32 cellular contexts compared by ENCODE assay signal in the genomic region with DNA sequence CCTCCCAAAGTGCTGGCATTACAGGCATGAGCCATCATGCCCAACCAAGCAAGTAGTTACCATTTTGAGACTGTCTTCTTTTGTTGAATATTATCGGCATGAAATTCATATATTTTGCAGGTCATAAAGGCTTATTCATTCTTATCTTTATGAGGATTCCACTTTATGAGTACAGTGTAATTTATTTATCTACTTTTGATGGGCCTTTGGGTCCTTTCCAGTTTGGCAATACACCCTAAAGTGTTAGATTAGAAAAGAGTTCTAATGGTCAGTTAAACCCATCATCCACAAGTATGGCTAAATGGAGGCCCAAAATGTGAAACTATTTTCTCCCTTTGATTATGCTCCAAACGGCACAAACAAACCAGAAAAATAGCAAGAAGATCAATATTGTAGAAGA. TPM values are rescaled to one million over a fixed set of nuclear protein-coding genes. Genes with fewer than 3 reads are reported as not detected.
"Had no signal": no experiment of that assay in that cellular context is flagged by ENCODE, and none has a peak within 500 bp of the region (broad histone marks: within the 10 kb centered on the region; RNA-seq: fewer than 3 reads in every experiment).

No MANE protein-coding gene starts in this region.

- ATAC-seq: activated CD8-positive, alpha-beta T cell treated with anti-CD3 and anti-CD28 coated beads for 36 hours; activated naive CD4-positive, alpha-beta T cell treated with anti-CD3 and anti-CD28 coated beads, Interleukin-2, amount 50 U/mL, for 72 hours; activated T-cell treated with anti-CD3 and anti-CD28 coated beads, Interleukin-2, amount 50 U/mL, for 4 hours; activated T-cell treated with anti-CD3 and anti-CD28 coated beads, Interleukin-2, amount 50 U/mL, for 72 hours; activated T-helper 17 cell treated with anti-CD3 and anti-CD28 coated beads, Interleukin-2, amount 50 U/mL, for 72 hours had no signal

- H3K9me3 ChIP-seq: adrenal gland, ascending aorta had no signal

- H3K4me3 ChIP-seq: adrenal gland, ascending aorta, cardiac muscle cell had no signal

- DNase-seq: activated B cell treated with CpG ODN at 0.5 μM for 24 hours; activated CD4-positive, alpha-beta memory T cell treated with anti-CD3 and anti-CD28 coated beads for 36 hours; activated CD4-positive, alpha-beta T cell treated with anti-CD3 and anti-CD28 coated beads for 4 hours; activated CD4-positive, alpha-beta T cell treated with anti-CD3 and anti-CD28 coated beads, Interleukin-2, amount 10 ng/mL, durations not matched to agents 24 days and 14 days; activated CD4-positive, alpha-beta T cell treated with anti-CD3 and anti-CD28 coated beads, Interleukin-2, amount 50 U/mL, for 1 hour; activated CD4-positive, alpha-beta T cell treated with anti-CD3 and anti-CD28 coated beads, Interleukin-2, amount 50 U/mL, for 4 hours; activated CD4-positive, CD25-positive, alpha-beta regulatory T cell treated with anti-CD3 and anti-CD28 coated beads, Interleukin-2, amount 50 U/mL, for 72 hours; activated CD8-positive, alpha-beta memory T cell treated with anti-CD3 and anti-CD28 coated beads, Interleukin-2, amount 50 U/mL, for 4 hours; activated CD8-positive, alpha-beta T cell treated with anti-CD3 and anti-CD28 coated beads for 36 hours; activated effector memory CD4-positive, alpha-beta T cell treated with anti-CD3 and anti-CD28 coated beads, Interleukin-2, amount 50 U/mL, for 16 hours; activated gamma-delta T cell treated with Interleukin-2 at 50 U/mL for 16 hours; activated naive CD4-positive, alpha-beta T cell; activated naive CD4-positive, alpha-beta T cell treated with anti-CD3 and anti-CD28 coated beads for 36 hours; activated naive CD4-positive, alpha-beta T cell treated with anti-CD3 and anti-CD28 coated beads, Interleukin-2, amount 50 U/mL, for 16 hours; activated naive CD8-positive, alpha-beta T cell treated with anti-CD3 and anti-CD28 coated beads for 36 hours; activated T-cell treated with anti-CD3 and anti-CD28 coated beads for 4 hours; activated T-cell treated with anti-CD3 and anti-CD28 coated beads, Interleukin-2, amount 50 U/mL, for 1 hour; activated T-cell treated with anti-CD3 and anti-CD28 coated beads, Interleukin-2, amount 50 U/mL, for 4 hours; activated T-cell treated with anti-CD3 and anti-CD28 coated beads, Interleukin-2, amount 50 U/mL, for 72 hours; adrenal gland; amygdala; anterior cingulate cortex; caudate nucleus; cerebellar nuclear complex; T-helper 1 cell; T-helper 2 cell; T-helper 9 cell had no signal

- H3K36me3 ChIP-seq: adrenal gland, ascending aorta, cardiac muscle cell had no signal

- H3K27ac ChIP-seq: adrenal gland, ascending aorta, cardiac muscle cell, VCaP had no signal

- H3K4me1 ChIP-seq: adrenal gland, ascending aorta had no signal

- H3K27me3 ChIP-seq: adrenal gland, ascending aorta, cardiac muscle cell had no signal

RNA-seq across cellular contexts. Expression of gene ABCG2, which starts 10.9 kb away (rescaled TPM):
- total RNA-seq: cardiac muscle cell had no signal
